Comparison of ENCODE assay signal across 8 cellular contexts in the genomic region with DNA sequence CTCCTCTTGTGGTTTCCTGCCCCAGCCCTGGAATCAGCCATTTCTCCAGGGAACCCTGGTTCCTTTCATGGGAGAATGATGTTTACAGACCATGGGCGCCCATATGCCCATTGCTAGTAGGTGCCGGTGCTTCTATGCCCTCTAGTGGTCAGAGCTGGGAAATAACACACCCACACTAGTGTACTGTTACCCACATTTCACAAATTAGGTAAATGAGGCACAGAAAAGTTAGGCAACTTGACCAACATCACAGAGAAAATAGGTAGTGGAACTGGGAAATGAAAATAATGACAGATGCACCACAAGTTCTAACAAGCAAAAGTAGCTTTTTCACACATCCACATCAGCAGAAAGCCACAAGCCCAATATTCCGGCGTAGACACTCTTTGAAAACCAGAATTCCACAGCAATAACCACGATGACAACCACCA. TPM values are rescaled to one million over a fixed set of nuclear protein-coding genes. Genes with fewer than 3 reads are reported as not detected.
DNase-seq lines count a peak whose midpoint lies in the region; ATAC-seq, FAIRE-seq and TF ChIP-seq lines count a peak whose summit lies in the region.

No MANE protein-coding gene starts in this region.

- peaks cover 0 to 9% of the 10 kb centered on the region in 2 donors for H3K4me1 Mint-ChIP-seq in natural killer cell

- peaks cover 21 to 73% (median 58%) of the 10 kb centered on the region in 10 experiments for H3K4me1 ChIP-seq in BLaER1 treated with 17β-estradiol and CSF1 and Interleukin-3, amounts not matched to agents 10 nM and 100 nM
- H3K4me1 ChIP-seq in HAP-1 (no peaks in the 10 kb centered on the region), endothelial cell of umbilical vein (ENCODE audit: control insufficient read depth, extremely low read depth, insufficient read depth, low read length) (no peaks in the 10 kb centered on the region), thoracic aorta (ENCODE audit: control insufficient read depth in 1 of 2, low read depth in 2 of 2) (no peaks in the 10 kb centered on the region)

- no peak overlapping the region for H3K27ac Mint-ChIP-seq in natural killer cell

- no peaks in the 10 kb centered on the region for H4K20me1 ChIP-seq in BLaER1 treated with 17β-estradiol and CSF1 and Interleukin-3, amounts not matched to agents 10 nM and 100 nM
- H4K20me1 ChIP-seq in endothelial cell of umbilical vein (replicated peaks; ENCODE audit: control insufficient read depth, extremely low read depth, insufficient read depth, low read length) = no peaks in the 10 kb centered on the region

- no peaks in the 10 kb centered on the region for H3K27me3 ChIP-seq in BLaER1 treated with 17β-estradiol and CSF1 and Interleukin-3, amounts not matched to agents 10 nM and 100 nM
- H3K27me3 ChIP-seq in HAP-1 (ENCODE audit: low read depth) (peaks cover 14% of the 10 kb centered on the region), endothelial cell of umbilical vein (ENCODE audit: control insufficient read depth in 2 of 2, insufficient read depth in 2 of 2, low read length in 2 of 2) (peaks cover 0 to 4% of the 10 kb centered on the region in 2 experiments), thoracic aorta (replicated peaks; ENCODE audit: insufficient read depth) (no peaks in the 10 kb centered on the region)

- no peaks in the 10 kb centered on the region for H3K9me3 Mint-ChIP-seq in natural killer cell

- H3K36me3 Mint-ChIP-seq in natural killer cell = no peaks in the 10 kb centered on the region

- CTCF ChIA-PET in endothelial cell of umbilical vein (lab: Charles Lee) = interaction anchor here (0.7 to 6.1 kb wide), 21 partner anchors 8 to 161 kb away, joined by 3 to 87 read pairs (median 4); no protein-coding TSS in a partner anchor

- H3K4me2 ChIP-seq in BLaER1 treated with 17β-estradiol and CSF1 and Interleukin-3, amounts not matched to agents 10 nM and 100 nM = peak overlapping the region in 10 of 11 experiments; percentile 26 to 80 (median 54); a peak in 19 of 22 replicates
- H3K4me2 ChIP-seq in endothelial cell of umbilical vein (ENCODE audit: insufficient read depth, low read length) = no peak overlapping the region

- H3K27ac ChIP-seq in BLaER1 treated with 17β-estradiol and CSF1 and Interleukin-3, amounts not matched to agents 10 nM and 100 nM = no peak overlapping the region; a peak in 1 of 22 replicates
- H3K27ac ChIP-seq in endothelial cell of umbilical vein (ENCODE audit: insufficient read depth, low read depth, low read length) (no peak overlapping the region), thoracic aorta (no peak overlapping the region)

- no peaks in the 10 kb centered on the region for H3K9me1 ChIP-seq in endothelial cell of umbilical vein (replicated peaks; ENCODE audit: control insufficient read depth, extremely low read depth, insufficient read depth, low read length)

- no peaks in the 10 kb centered on the region for H3K36me3 ChIP-seq in BLaER1 treated with 17β-estradiol and CSF1 and Interleukin-3, amounts not matched to agents 10 nM and 100 nM
- no peaks in the 10 kb centered on the region for H3K36me3 ChIP-seq in HAP-1 (replicated peaks)
- H3K36me3 ChIP-seq in endothelial cell of umbilical vein (ENCODE audit: control insufficient read depth in 2 of 2, extremely low read depth in 1 of 2, insufficient read depth in 2 of 2, low read length in 2 of 2) = no peaks in the 10 kb centered on the region
- H3K36me3 ChIP-seq in thoracic aorta = no peaks in the 10 kb centered on the region

- TF ChIP-seq POLR2A in endothelial cell of umbilical vein (IDR thresholded peaks at IDR 0.05; ENCODE audit: low read depth, low read length) = no peak

- DNase-seq in HAP-1 (ENCODE audit: low spot score in 2 of 2) (peak; percentile 18 to 77), NCI-H510A (lab: John Stamatoyannopoulos, UW) (peak; percentile 51), endothelial cell of umbilical vein (ENCODE audit: low read depth, low spot score) (peak; percentile 36), natural killer cell (peak; percentile 41), thoracic aorta (ENCODE audit: low spot score) (no peak)
- peak; percentile 55 to 60 for DNase-seq in activated CD4-positive, alpha-beta T cell treated with anti-CD3 and anti-CD28 coated beads, Interleukin-2, amount 50 U/mL, for 4 hours

- no peak overlapping the region for H2AFZ ChIP-seq in endothelial cell of umbilical vein (ENCODE audit: low read depth, low read length)

- no peak overlapping the region for H3K4me3 ChIP-seq in BLaER1 treated with 17β-estradiol and CSF1 and Interleukin-3, amounts not matched to agents 10 nM and 100 nM
- H3K4me3 ChIP-seq in HAP-1 (no peak overlapping the region), endothelial cell of umbilical vein (replicated peaks in 1 of 3; ENCODE audit: insufficient read depth in 1 of 3, low read depth in 1 of 3, low read length in 3 of 3) (no peak overlapping the region), thoracic aorta (no peak overlapping the region)

- intact Hi-C loops in endothelial cell of umbilical vein (cut with micrococcal nuclease) = no loop called here
- intact Hi-C loops in natural killer cell (cut with micrococcal nuclease) = no loop called here

- H3K79me2 ChIP-seq in endothelial cell of umbilical vein (ENCODE audit: control insufficient read depth, insufficient read depth, low read length) = no peaks in the 10 kb centered on the region

- no TSS peak for BruUV-seq in endothelial cell of umbilical vein (replicated peaks; lab: Mats Ljungman, UMichigan)

- ATAC-seq in natural killer cell (peak; percentile 91 to 97 (median 97)), thoracic aorta (ENCODE audit: insufficient number of reproducible peaks, low FRiP score, low read depth) (no peak), HG03520 (IDR thresholded peaks at IDR 0.05; ENCODE audit: unreplicated experiment) (no peak)

- in situ Hi-C loops in HAP-1 (cut with MboI; ENCODE audit: low sequenced_read_pairs) = no loop called here

- FAIRE-seq in endothelial cell of umbilical vein (lab: Jason Lieb, UNC) = peak; percentile 70

- H3K27me3 Mint-ChIP-seq in natural killer cell (ENCODE audit: low read depth in 2 of 2) = peaks cover 22 to 25% of the 10 kb centered on the region in 2 donors

- H3K9ac ChIP-seq in BLaER1 treated with 17β-estradiol and CSF1 and Interleukin-3, amounts not matched to agents 10 nM and 100 nM = no peak overlapping the region
- no peak overlapping the region for H3K9ac ChIP-seq in endothelial cell of umbilical vein (replicated peaks; ENCODE audit: extremely low read depth, insufficient read depth, low read length)

- peak; percentile 69 to 75 for TF ChIP-seq CTCF in endothelial cell of umbilical vein (IDR thresholded peaks at IDR 0.05; ENCODE audit: extremely low read depth in 1 of 2, insufficient read depth in 1 of 2, low read depth in 1 of 2, low read length in 2 of 2)
- peak; percentile 83 for TF ChIP-seq CTCF in natural killer cell (IDR thresholded peaks at IDR 0.05)
- peak; percentile 60 for TF ChIP-seq CTCF in thoracic aorta (IDR thresholded peaks at IDR 0.05)

- peaks cover 0 to 6% (median 0%) of the 10 kb centered on the region in 11 experiments; a peak in 5 of 22 replicates for H3K9me3 ChIP-seq in BLaER1 treated with 17β-estradiol and CSF1 and Interleukin-3, amounts not matched to agents 10 nM and 100 nM (replicated peaks in 1 of 11)
- H3K9me3 ChIP-seq in HAP-1 (no peaks in the 10 kb centered on the region), endothelial cell of umbilical vein (replicated peaks; ENCODE audit: control insufficient read depth, insufficient read depth, low read length) (no peaks in the 10 kb centered on the region), thoracic aorta (no peaks in the 10 kb centered on the region)

- POLR2A ChIA-PET in endothelial cell of umbilical vein (lab: Charles Lee) = no interaction called here

- dilution Hi-C loops in endothelial cell of umbilical vein (cut with MboI; ENCODE audit: extremely low pct_ligation_motif_present, low sequenced_read_pairs) = no loop called here

- H3K4me3 Mint-ChIP-seq in natural killer cell = no peak overlapping the region

RNA-seq across cellular contexts. Expression of gene CEACAM3, which starts 1.3 kb away (rescaled TPM):
- total RNA-seq in endothelial cell of umbilical vein (not detected in 2 replicates), natural killer cell (1 to 10 TPM in 2 of 3 donors, not detected in 1; 1.3 to 1.7 TPM), thoracic aorta (not detected)
- not detected in 2 replicates for polyA plus RNA-seq in endothelial cell of umbilical vein
- polyA plus RNA-seq in endothelial cell of umbilical vein (2011; cell fraction: cytosol; rRNA removed) = not detected in 2 replicates
- not detected in 2 replicates for polyA plus RNA-seq in endothelial cell of umbilical vein (2011; cell fraction: nucleus; rRNA removed)
- polyA plus RNA-seq in endothelial cell of umbilical vein (2012) = not detected in 2 replicates
- not detected in 2 replicates for polyA minus RNA-seq in endothelial cell of umbilical vein
- polyA minus RNA-seq in endothelial cell of umbilical vein (2011; cell fraction: cytosol; rRNA and poly(A)+ RNA removed) = not detected
- polyA minus RNA-seq in endothelial cell of umbilical vein (2011; cell fraction: nucleus; rRNA and poly(A)+ RNA removed) = not detected in 2 replicates

RNA-seq across cellular contexts. Expression of gene CEACAM6, which starts 39.7 kb away (rescaled TPM):
- total RNA-seq in endothelial cell of umbilical vein (not detected in 2 replicates), natural killer cell (not detected), thoracic aorta (not detected)
- not detected in 2 replicates for polyA plus RNA-seq in endothelial cell of umbilical vein
- polyA plus RNA-seq in endothelial cell of umbilical vein (2011; cell fraction: cytosol; rRNA removed) = not detected in 2 replicates
- not detected in 2 replicates for polyA plus RNA-seq in endothelial cell of umbilical vein (2011; cell fraction: nucleus; rRNA removed)
- polyA plus RNA-seq in endothelial cell of umbilical vein (2012) = not detected in 2 replicates
- polyA minus RNA-seq in endothelial cell of umbilical vein = not detected in 2 replicates
- polyA minus RNA-seq in endothelial cell of umbilical vein (2011; cell fraction: cytosol; rRNA and poly(A)+ RNA removed) = not detected
- not detected in 2 replicates for polyA minus RNA-seq in endothelial cell of umbilical vein (2011; cell fraction: nucleus; rRNA and poly(A)+ RNA removed)

RNA-seq across cellular contexts. Expression of gene LYPD4, which starts 49.4 kb away (rescaled TPM):
- total RNA-seq in endothelial cell of umbilical vein (not detected in 2 replicates), natural killer cell (not detected), thoracic aorta (not detected)
- not detected in 2 replicates for polyA plus RNA-seq in endothelial cell of umbilical vein
- polyA plus RNA-seq in endothelial cell of umbilical vein (2011; cell fraction: cytosol; rRNA removed) = not detected in 2 replicates
- not detected in 2 replicates for polyA plus RNA-seq in endothelial cell of umbilical vein (2011; cell fraction: nucleus; rRNA removed)
- not detected in 2 replicates for polyA plus RNA-seq in endothelial cell of umbilical vein (2012)
- polyA minus RNA-seq in endothelial cell of umbilical vein = not detected in 2 replicates
- polyA minus RNA-seq in endothelial cell of umbilical vein (2011; cell fraction: cytosol; rRNA and poly(A)+ RNA removed) = not detected
- polyA minus RNA-seq in endothelial cell of umbilical vein (2011; cell fraction: nucleus; rRNA and poly(A)+ RNA removed) = not detected in 2 replicates

RNA-seq across cellular contexts. Expression of gene DMRTC2, which starts 49.8 kb away (rescaled TPM):
- total RNA-seq in endothelial cell of umbilical vein (not detected in 2 replicates), natural killer cell (not detected), thoracic aorta (not detected)
- not detected in 2 replicates for polyA plus RNA-seq in endothelial cell of umbilical vein
- not detected in 2 replicates for polyA plus RNA-seq in endothelial cell of umbilical vein (2011; cell fraction: cytosol; rRNA removed)
- polyA plus RNA-seq in endothelial cell of umbilical vein (2011; cell fraction: nucleus; rRNA removed) = not detected in 2 replicates
- polyA plus RNA-seq in endothelial cell of umbilical vein (2012) = not detected in 2 replicates
- not detected in 2 replicates for polyA minus RNA-seq in endothelial cell of umbilical vein
- not detected for polyA minus RNA-seq in endothelial cell of umbilical vein (2011; cell fraction: cytosol; rRNA and poly(A)+ RNA removed)
- not detected in 2 replicates for polyA minus RNA-seq in endothelial cell of umbilical vein (2011; cell fraction: nucleus; rRNA and poly(A)+ RNA removed)

Comparison
In these comparisons a context has a peak if more than half of its experiments do, and no peak if none do; other contexts are left out.
1. ATAC-seq: peak in natural killer cell (3 of 3); none in thoracic aorta (single experiment) and HG03520 (single experiment).
2. Peak in every context shown above with its lines, with median percentiles within 50 percentile points of each other: CTCF ChIP-seq.